Comparison of ENCODE assay signal across 1 cellular context in genomic region chr20:20095114-20095872, GRCh38.
TF ChIP-seq lines count a peak whose summit lies in the region.

No MANE protein-coding gene starts in this region.

TF ChIP-seq in HepG2, 621 proteins besides CTCF, POLR2A, EP300 and RAD21 (continued from another document):
- TF ChIP-seq, protein P1, sequence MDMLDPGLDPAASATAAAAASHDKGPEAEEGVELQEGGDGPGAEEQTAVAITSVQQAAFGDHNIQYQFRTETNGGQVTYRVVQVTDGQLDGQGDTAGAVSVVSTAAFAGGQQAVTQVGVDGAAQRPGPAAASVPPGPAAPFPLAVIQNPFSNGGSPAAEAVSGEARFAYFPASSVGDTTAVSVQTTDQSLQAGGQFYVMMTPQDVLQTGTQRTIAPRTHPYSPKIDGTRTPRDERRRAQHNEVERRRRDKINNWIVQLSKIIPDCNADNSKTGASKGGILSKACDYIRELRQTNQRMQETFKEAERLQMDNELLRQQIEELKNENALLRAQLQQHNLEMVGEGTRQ (IDR thresholded peaks at IDR 0.05; ENCODE audit: low read depth, low read length), result no peak
- TF ChIP-seq, protein P1 (CRISPR knock-in tag; IDR thresholded peaks at IDR 0.05; ENCODE audit: borderline replicate concordance), result no peak
- no peak for TF ChIP-seq ZNF552 (CRISPR knock-in tag; IDR thresholded peaks at IDR 0.05; ENCODE audit: borderline replicate concordance)
- no peak for TF ChIP-seq RFXANK (CRISPR knock-in tag; IDR thresholded peaks at IDR 0.05)
- no peak for TF ChIP-seq ZBTB3 (CRISPR knock-in tag; IDR thresholded peaks at IDR 0.05; ENCODE audit: borderline replicate concordance, low read depth)
- TF ChIP-seq TBL1XR1 (IDR thresholded peaks at IDR 0.05; ENCODE audit: borderline replicate concordance, low read length, partially characterized antibody), result no peak
- TF ChIP-seq ZSCAN21 (CRISPR knock-in tag; IDR thresholded peaks at IDR 0.05; ENCODE audit: borderline replicate concordance), result no peak
- TF ChIP-seq SP140L (CRISPR knock-in tag; IDR thresholded peaks at IDR 0.05; ENCODE audit: borderline replicate concordance), result no peak
- peak; percentile 93 to 96 for TF ChIP-seq MAFK (conservative IDR thresholded peaks at IDR 0.05 in 1 of 2, IDR thresholded peaks at IDR 0.05 in 1 of 2; ENCODE audit: low read length in 2 of 2)
- TF ChIP-seq ZNF205 (CRISPR knock-in tag; IDR thresholded peaks at IDR 0.05), result no peak
- no peak for TF ChIP-seq NFIC (IDR thresholded peaks at IDR 0.05; ENCODE audit: low read length)
- TF ChIP-seq GATAD2A (CRISPR knock-in tag; IDR thresholded peaks at IDR 0.05), result no peak
- peak; percentile 93 for TF ChIP-seq MAFF (IDR thresholded peaks at IDR 0.05; ENCODE audit: low read depth, low read length)
- TF ChIP-seq GRHL1 (CRISPR knock-in tag; conservative IDR thresholded peaks at IDR 0.05), result no peak
- no peak for TF ChIP-seq NR2F1 (CRISPR knock-in tag; IDR thresholded peaks at IDR 0.05)
- no peak for TF ChIP-seq SRY (CRISPR knock-in tag; IDR thresholded peaks at IDR 0.05)
